In genomic region chr2:234482807-234483206, GRCh38 we compare ENCODE assay signal across 27 cellular contexts. TPM values are rescaled to one million over a fixed set of nuclear protein-coding genes. Genes with fewer than 3 reads are reported as not detected.
A peak's percentile ranks its signal among the peaks of the same experiment; 100 is the strongest.
DNase-seq lines count a peak whose midpoint lies in the region; ATAC-seq, FAIRE-seq and TF ChIP-seq lines count a peak whose summit lies in the region.
"Had no signal": no experiment of that assay in that cellular context is flagged by ENCODE, and none has a peak within 500 bp of the region (broad histone marks: within the 10 kb centered on the region; RNA-seq: fewer than 3 reads in every experiment).

No MANE protein-coding gene starts in this region.

- no peaks in the 10 kb centered on the region for H4K20me1 ChIP-seq in MM.1S (ENCODE audit: insufficient read depth, low read length)

- peak overlapping the region; percentile 41 for H3K27ac Mint-ChIP-seq in activated naive CD4-positive, alpha-beta T cell treated with anti-CD3 and anti-CD28 coated beads, Interleukin-2, amount 50 U/mL, for 24 hours
- H3K27ac Mint-ChIP-seq in activated naive CD4-positive, alpha-beta T cell treated with anti-CD3 and anti-CD28 coated beads for 36 hours, result no peak overlapping the region
- peak overlapping the region; percentile 94 for H3K27ac Mint-ChIP-seq in central memory CD8-positive, alpha-beta T cell (ENCODE audit: low read depth)
- H3K27ac Mint-ChIP-seq: nephron, WTC11 had no signal

- H3K27me3 ChIP-seq in MM.1S (replicated peaks; ENCODE audit: insufficient read depth, low read length), result no peaks in the 10 kb centered on the region
- H3K27me3 ChIP-seq in tibial artery, result no peaks in the 10 kb centered on the region
- no peaks in the 10 kb centered on the region for H3K27me3 ChIP-seq in small intestine (ENCODE audit: control insufficient read depth in 2 of 2, insufficient read depth in 2 of 2, low read length in 2 of 2)
- H3K27me3 ChIP-seq in heart left ventricle, result no peaks in the 10 kb centered on the region
- H3K27me3 ChIP-seq: colonic mucosa, left lung, uterus had no signal

- no peak for FAIRE-seq in small intestine (lab: Jason Lieb, UNC)
- FAIRE-seq: bronchial epithelial cell, frontal cortex had no signal

- no peak for ATAC-seq in central memory CD8-positive, alpha-beta T cell (replicated peaks; ENCODE audit: extremely low read depth, poor library complexity, severe bottlenecking)
- no peak for ATAC-seq in heart left ventricle
- ATAC-seq: left lung, WTC11 had no signal

- no peaks in the 10 kb centered on the region for H3K36me3 Mint-ChIP-seq in activated naive CD4-positive, alpha-beta T cell treated with anti-CD3 and anti-CD28 coated beads, Interleukin-2, amount 50 U/mL, for 24 hours
- peaks cover 2% of the 10 kb centered on the region for H3K36me3 Mint-ChIP-seq in activated naive CD4-positive, alpha-beta T cell treated with anti-CD3 and anti-CD28 coated beads for 36 hours (ENCODE audit: low read depth)
- peaks cover 20% of the 10 kb centered on the region for H3K36me3 Mint-ChIP-seq in central memory CD8-positive, alpha-beta T cell (ENCODE audit: insufficient read depth)
- H3K36me3 Mint-ChIP-seq: WTC11 had no signal

- H3K9ac ChIP-seq in MM.1S (ENCODE audit: low read length), result peak overlapping the region; percentile 56

- no peaks in the 10 kb centered on the region for H3K9me3 Mint-ChIP-seq in activated naive CD4-positive, alpha-beta T cell treated with anti-CD3 and anti-CD28 coated beads, Interleukin-2, amount 50 U/mL, for 24 hours
- H3K9me3 Mint-ChIP-seq in activated naive CD4-positive, alpha-beta T cell treated with anti-CD3 and anti-CD28 coated beads for 36 hours, result no peaks in the 10 kb centered on the region
- H3K9me3 Mint-ChIP-seq in central memory CD8-positive, alpha-beta T cell, result no peaks in the 10 kb centered on the region
- H3K9me3 Mint-ChIP-seq: activated T-cell treated with anti-CD3 and anti-CD28 coated beads, Interleukin-2, amount 50 U/mL, for 4 hours; nephron had no signal

- H3K9me2 ChIP-seq in MM.1S (replicated peaks; ENCODE audit: insufficient read depth, low read length), result no peaks in the 10 kb centered on the region

- H3K36me3 ChIP-seq in MM.1S (replicated peaks; ENCODE audit: insufficient read depth, low read length), result no peaks in the 10 kb centered on the region
- H3K36me3 ChIP-seq in tibial artery, result no peaks in the 10 kb centered on the region
- H3K36me3 ChIP-seq in small intestine (ENCODE audit: control insufficient read depth in 2 of 2, insufficient read depth in 2 of 2, low read length in 2 of 2), result no peaks in the 10 kb centered on the region
- H3K36me3 ChIP-seq in heart left ventricle, result no peaks in the 10 kb centered on the region
- H3K36me3 ChIP-seq: colonic mucosa, left lung, uterus had no signal

- peak overlapping the region; percentile 84 for H3K4me2 ChIP-seq in MM.1S (ENCODE audit: low read depth, low read length)

- H3K27ac ChIP-seq in MM.1S (ENCODE audit: low read length) (peak overlapping the region; percentile 97), tibial artery (no peak overlapping the region), small intestine (ENCODE audit: low read depth in 1 of 2, low read length in 1 of 2) (no peak overlapping the region), heart left ventricle (no peak overlapping the region)
- H3K27ac ChIP-seq: C4-2B, colonic mucosa, left lung, SK-N-MC, uterus had no signal

- TF ChIP-seq CTCF in MM.1S (IDR thresholded peaks at IDR 0.05; ENCODE audit: low read length) (no peak), tibial artery (IDR thresholded peaks at IDR 0.05) (no peak), heart left ventricle (IDR thresholded peaks at IDR 0.05) (no peak)

- intact Hi-C loops in activated naive CD4-positive, alpha-beta T cell treated with anti-CD3 and anti-CD28 coated beads for 36 hours (cut with micrococcal nuclease), result loop anchor here (1.0 kb wide), 3 partner anchors 8 to 191 kb away; no protein-coding TSS in a partner anchor
- intact Hi-C loops in tibial artery (cut with DNase I; ENCODE audit: low total_unique reads), result no loop called here
- intact Hi-C loops in heart left ventricle (cut with DNase I), result no loop called here

- H3K79me2 ChIP-seq in MM.1S (ENCODE audit: low read length), result no peaks in the 10 kb centered on the region

- TF ChIP-seq POLR2A in heart left ventricle (IDR thresholded peaks at IDR 0.05), result no peak

- H3K4me3 ChIP-seq in MM.1S (ENCODE audit: low read length) (no peak overlapping the region), tibial artery (no peak overlapping the region), small intestine (ENCODE audit: low read depth in 1 of 2, low read length in 2 of 2) (no peak overlapping the region), heart left ventricle (no peak overlapping the region)
- H3K4me3 ChIP-seq: colonic mucosa, left lung, SK-N-MC, skin epidermis, uterus had no signal

- no peaks in the 10 kb centered on the region for H3K27me3 Mint-ChIP-seq in activated naive CD4-positive, alpha-beta T cell treated with anti-CD3 and anti-CD28 coated beads, Interleukin-2, amount 50 U/mL, for 24 hours
- no peaks in the 10 kb centered on the region for H3K27me3 Mint-ChIP-seq in activated naive CD4-positive, alpha-beta T cell treated with anti-CD3 and anti-CD28 coated beads for 36 hours (ENCODE audit: low read depth)
- no peaks in the 10 kb centered on the region for H3K27me3 Mint-ChIP-seq in central memory CD8-positive, alpha-beta T cell

- H3K4me1 Mint-ChIP-seq in activated naive CD4-positive, alpha-beta T cell treated with anti-CD3 and anti-CD28 coated beads, Interleukin-2, amount 50 U/mL, for 24 hours, result peaks cover 93% of the 10 kb centered on the region
- H3K4me1 Mint-ChIP-seq in activated naive CD4-positive, alpha-beta T cell treated with anti-CD3 and anti-CD28 coated beads for 36 hours (ENCODE audit: low read depth), result peaks cover 77% of the 10 kb centered on the region
- H3K4me1 Mint-ChIP-seq in central memory CD8-positive, alpha-beta T cell, result peaks cover 73% of the 10 kb centered on the region
- H3K4me1 Mint-ChIP-seq: nephron, WTC11 had no signal

- H3K9me3 ChIP-seq in MM.1S (replicated peaks; ENCODE audit: insufficient read depth, low read length) (no peaks in the 10 kb centered on the region), tibial artery (no peaks in the 10 kb centered on the region), small intestine (ENCODE audit: control insufficient read depth, low read depth) (no peaks in the 10 kb centered on the region), heart left ventricle (no peaks in the 10 kb centered on the region)
- H3K9me3 ChIP-seq: colonic mucosa, left lung, uterus had no signal

- peaks cover 22% of the 10 kb centered on the region for H3F3A ChIP-seq in MM.1S (ENCODE audit: insufficient read depth, low read length)

- CTCF ChIA-PET in activated naive CD4-positive, alpha-beta T cell treated with anti-CD3 and anti-CD28 coated beads for 36 hours (lab: Charles Lee), result interaction anchor here (0.8 to 3.0 kb wide), 14 partner anchors 10 to 111 kb away, joined by 3 to 16 read pairs (median 4); no protein-coding TSS in a partner anchor

- H2AFZ ChIP-seq in MM.1S (ENCODE audit: low read length), result no peak overlapping the region; the same call in 1 of the 2 replicates

- peaks cover 32% of the 10 kb centered on the region for H3K4me1 ChIP-seq in MM.1S (ENCODE audit: low read length)
- H3K4me1 ChIP-seq in tibial artery, result no peaks in the 10 kb centered on the region
- H3K4me1 ChIP-seq in small intestine (ENCODE audit: control insufficient read depth in 2 of 2, insufficient read depth in 1 of 2, low read depth in 1 of 2, low read length in 1 of 2), result no peaks in the 10 kb centered on the region
- peaks cover 0 to 35% (median 0%) of the 10 kb centered on the region in 12 donors for H3K4me1 ChIP-seq in heart left ventricle
- H3K4me1 ChIP-seq: colonic mucosa, uterus had no signal

- DNase-seq in activated naive CD4-positive, alpha-beta T cell treated with anti-CD3 and anti-CD28 coated beads for 36 hours, result no peak
- DNase-seq in MM.1S (peak; percentile 67), tibial artery (no peak), small intestine (no peak), CD1c-positive myeloid dendritic cell (ENCODE audit: extremely low spot score) (no peak), heart left ventricle (no peak)
- no peak for DNase-seq in central memory CD8-positive, alpha-beta T cell (ENCODE audit: low spot score in 2 of 2)
- DNase-seq: ACHN; activated naive CD4-positive, alpha-beta T cell treated with Interleukin-2 at 50 U/mL for 16 hours; colonic mucosa; DMS 273 treated with DMSO at 0.1 percent for 48 hours; hypothalamus; IMR-90; left lung; NCI-H1417; NCI-H510A treated with DMSO at 0.1 percent for 48 hours; stimulated activated CD4-positive, alpha-beta T cell treated with anti-CD3 and anti-CD28 coated beads, Interleukin-2, amount 100 ng/mL, for 24 hours; uterus had no signal

- H3K4me3 Mint-ChIP-seq in activated naive CD4-positive, alpha-beta T cell treated with anti-CD3 and anti-CD28 coated beads, Interleukin-2, amount 50 U/mL, for 24 hours, result no peak overlapping the region
- H3K4me3 Mint-ChIP-seq in activated naive CD4-positive, alpha-beta T cell treated with anti-CD3 and anti-CD28 coated beads for 36 hours, result no peak overlapping the region
- peak overlapping the region; percentile 62 for H3K4me3 Mint-ChIP-seq in central memory CD8-positive, alpha-beta T cell
- H3K4me3 Mint-ChIP-seq: nephron, WTC11 had no signal

RNA-seq across cellular contexts. Expression of gene ARL4C, which starts 14.1 kb away (rescaled TPM):
- 10 to 100 TPM; 24.2 to 24.9 TPM for total RNA-seq in activated naive CD4-positive, alpha-beta T cell treated with anti-CD3 and anti-CD28 coated beads for 36 hours
- 1 to 10 TPM; 1.3 to 6.3 (median 4.3) TPM for polyA plus RNA-seq in small intestine
- 10 to 100 TPM in 2 of 9 donors, 1 to 10 TPM in 7; 1.1 to 16.3 (median 2.5) TPM for total RNA-seq in heart left ventricle
- polyA plus RNA-seq in heart left ventricle, result 1 to 10 TPM in 1 of 2 donors, under 1 TPM in 1; 0.80 to 1.2 TPM
